9 cellular contexts compared by ENCODE assay signal in the genomic region with DNA sequence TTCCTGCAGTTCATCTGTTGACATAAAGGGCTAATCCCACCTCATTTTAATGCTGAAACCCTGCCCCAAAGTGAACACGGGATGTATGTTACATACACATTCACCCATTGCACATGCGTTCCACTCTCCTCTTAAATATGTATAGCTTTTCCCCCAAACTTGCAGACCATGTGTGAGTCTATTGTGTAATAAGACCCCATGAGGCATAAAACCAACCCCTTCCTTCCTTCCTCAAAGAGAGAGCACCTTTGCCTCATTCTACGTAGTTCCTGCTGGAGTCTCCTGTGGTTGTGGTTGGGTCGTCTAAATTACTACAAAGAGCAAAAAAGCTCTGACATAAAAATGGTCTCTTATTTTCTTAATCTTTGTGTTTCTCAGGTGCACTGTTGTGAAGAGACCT.
DNase-seq lines count a peak whose midpoint lies in the region; ATAC-seq and TF ChIP-seq lines count a peak whose summit lies in the region.
"Had no signal": no experiment of that assay in that cellular context is flagged by ENCODE, and none has a peak within 500 bp of the region (broad histone marks: within the 10 kb centered on the region; RNA-seq: fewer than 3 reads in every experiment).

No MANE protein-coding gene starts in this region.

- no peak for TF ChIP-seq CTCF in CD4-positive, alpha-beta T cell (IDR thresholded peaks at IDR 0.05)
- TF ChIP-seq CTCF in osteoblast (IDR thresholded peaks at IDR 0.05; ENCODE audit: extremely low read depth, low read depth, low read length) (no peak), GM13977 (IDR thresholded peaks at IDR 0.05; ENCODE audit: extremely low read depth, insufficient read depth, missing control alignments) (no peak)

- no peak overlapping the region for H2AFZ ChIP-seq in osteoblast (ENCODE audit: low read length)

- H4K20me1 ChIP-seq in osteoblast (ENCODE audit: insufficient read depth, low read length) = no peaks in the 10 kb centered on the region

- H3K27me3 Mint-ChIP-seq in CD4-positive, alpha-beta T cell = no peaks in the 10 kb centered on the region

- peaks cover 21% of the 10 kb centered on the region for H3K4me1 ChIP-seq in osteoblast (ENCODE audit: insufficient read depth, low read length)
- H3K4me1 ChIP-seq: SJCRH30 had no signal

- intact Hi-C loops in CD4-positive, alpha-beta T cell (cut with DNase I, micrococcal nuclease) = no loop called here

- no peaks in the 10 kb centered on the region for H3K36me3 ChIP-seq in osteoblast (ENCODE audit: insufficient read depth, low read length)
- H3K36me3 ChIP-seq in MG63 = no peaks in the 10 kb centered on the region
- H3K36me3 ChIP-seq: SJCRH30 had no signal

- H3K9me3 Mint-ChIP-seq in CD4-positive, alpha-beta T cell = peaks cover 3% of the 10 kb centered on the region

- CTCF ChIA-PET in CD4-positive, alpha-beta T cell (lab: Charles Lee) = no interaction called here

- no peaks in the 10 kb centered on the region for H3K27me3 ChIP-seq in CD4-positive, alpha-beta T cell (ENCODE audit: control insufficient read depth, insufficient read depth, low read length)
- no peaks in the 10 kb centered on the region for H3K27me3 ChIP-seq in osteoblast (ENCODE audit: insufficient read depth, low read length)
- no peaks in the 10 kb centered on the region for H3K27me3 ChIP-seq in MG63
- H3K27me3 ChIP-seq: SJCRH30 had no signal

- no peak overlapping the region for H3K4me3 Mint-ChIP-seq in CD4-positive, alpha-beta T cell

- in situ Hi-C loops in GM13977 (cut with MboI; ENCODE audit: low pct_unique_long_range_greater_than_20kb, low sequenced_read_pairs, unreplicated experiment) = no loop called here

- DNase-seq in CD4-positive, alpha-beta T cell = no peak
- DNase-seq in NOMO-1 (lab: John Stamatoyannopoulos, UW; ENCODE audit: unreplicated experiment in 2 of 2) (peak; percentile 47 to 70), dermis microvascular lymphatic vessel endothelial cell (ENCODE audit: low read depth in 2 of 2) (peak; percentile 40 to 70), osteoblast (ENCODE audit: insufficient read length, low spot score, missing footprints) (no peak), GM13977 (ENCODE audit: low spot score) (no peak), MG63 (no peak)
- no peak for DNase-seq in activated effector memory CD4-positive, alpha-beta T cell treated with anti-CD3 and anti-CD28 coated beads, Interleukin-2, amount 50 U/mL, for 16 hours

- peaks cover 4% of the 10 kb centered on the region for H3K9me3 ChIP-seq in CD4-positive, alpha-beta T cell (ENCODE audit: control insufficient read depth, low read length)
- no peaks in the 10 kb centered on the region for H3K9me3 ChIP-seq in osteoblast (ENCODE audit: low read depth, low read length)
- peaks cover 5% of the 10 kb centered on the region for H3K9me3 ChIP-seq in MG63
- H3K9me3 ChIP-seq: SJCRH30 had no signal

- no peak overlapping the region for H3K4me2 ChIP-seq in osteoblast (ENCODE audit: insufficient read depth, low read length)

- peak; percentile 58 for ATAC-seq in CD4-positive, alpha-beta T cell (ENCODE audit: poor library complexity)
- ATAC-seq in HG03159 (IDR thresholded peaks at IDR 0.05; ENCODE audit: unreplicated experiment) = no peak

- POLR2A ChIA-PET in CD4-positive, alpha-beta T cell (lab: Charles Lee) = interaction anchor here (0.8 to 2.5 kb wide), 5 partner anchors 9 to 353 kb away, joined by 3 to 17 read pairs (median 4); a partner anchor contains a TSS

- no peak overlapping the region for H3K27ac Mint-ChIP-seq in CD4-positive, alpha-beta T cell

- no peak overlapping the region for H3K4me3 ChIP-seq in osteoblast (ENCODE audit: insufficient read depth, low read length)
- no peak overlapping the region for H3K4me3 ChIP-seq in MG63
- H3K4me3 ChIP-seq: SJCRH30 had no signal

- H3K4me1 Mint-ChIP-seq in CD4-positive, alpha-beta T cell (ENCODE audit: low read depth) = peaks cover 11% of the 10 kb centered on the region

- H3K79me2 ChIP-seq in osteoblast (ENCODE audit: insufficient read depth, low read length) = no peaks in the 10 kb centered on the region

- H3K36me3 Mint-ChIP-seq in CD4-positive, alpha-beta T cell (ENCODE audit: low read depth) = no peaks in the 10 kb centered on the region

- no peak overlapping the region for H3K27ac ChIP-seq in CD4-positive, alpha-beta T cell (ENCODE audit: low read depth, low read length)
- H3K27ac ChIP-seq in osteoblast (ENCODE audit: low read depth, low read length) = peak overlapping the region; percentile 73
- H3K27ac ChIP-seq: SJCRH30 had no signal

Comparison
In these comparisons a context has a peak if more than half of its experiments do, and no peak if none do; other contexts are left out.
1. DNase-seq: peak in NOMO-1 (2 of 2) and dermis microvascular lymphatic vessel endothelial cell (2 of 2); none in CD4-positive, alpha-beta T cell (0 of 10), osteoblast (single experiment), GM13977 (single experiment), MG63 (single experiment) and activated effector memory CD4-positive, alpha-beta T cell treated with anti-CD3 and anti-CD28 coated beads, Interleukin-2, amount 50 U/mL, for 16 hours (single experiment).